ENCODE assay signal across 27 cellular contexts in the genomic region with DNA sequence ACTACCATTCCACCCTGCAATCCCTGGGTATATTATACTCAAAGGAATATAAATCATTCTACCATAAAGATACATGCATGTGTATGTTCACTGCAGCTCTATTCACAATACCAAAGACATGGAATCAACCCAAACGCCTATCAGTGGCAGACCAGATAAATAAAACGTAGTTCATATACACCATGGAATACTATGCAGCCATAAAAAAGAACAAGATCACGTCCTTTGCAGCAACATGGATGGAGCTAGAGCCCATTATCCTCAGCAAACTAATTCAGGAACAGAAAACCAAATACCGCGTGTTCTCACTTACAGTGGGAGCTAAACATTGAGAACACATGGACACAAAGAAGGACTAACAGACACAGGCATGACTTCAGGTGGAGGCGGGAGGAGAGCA.
"Had no signal": no experiment of that assay in that cellular context is flagged by ENCODE, and none has a peak within 500 bp of the region (broad histone marks: within the 10 kb centered on the region; RNA-seq: fewer than 3 reads in every experiment).

No MANE protein-coding gene starts in this region.

- H3K36me3 ChIP-seq: stomach, suprapubic skin, thoracic aorta, thyroid gland, tibial artery, tibial nerve, transverse colon, upper lobe of left lung, upper lobe of right lung, uterus, vagina had no signal

- FAIRE-seq: urothelium cell line had no signal

- ATAC-seq: stimulated activated effector memory CD8-positive, alpha-beta T cell treated with anti-CD3 and anti-CD28 coated beads, Interleukin-12 subunit alpha, Interleukin-12 subunit beta, amount 100 ng/mL, for 72 hours; stimulated activated memory B cell treated with anti-CD40 and anti-IgM and Interleukin-4, amounts not matched to agents 10 μg/mL and 1 μg/mL and 100 μg/mL, for 72 hours; stimulated activated naive B cell treated with anti-CD40 and anti-IgM and Interleukin-4, amounts not matched to agents 10 μg/mL and 1 μg/mL and 100 μg/mL, for 72 hours; stimulated activated naive CD8-positive, alpha-beta T cell treated with anti-CD3 and anti-CD28 coated beads, Interleukin-15, amount 100 ng/mL, for 72 hours; stimulated activated naive CD8-positive, alpha-beta T cell treated with anti-CD3 and anti-CD28 coated beads, Interleukin-15, Interleukin-2, amounts not matched to agents 100 U/mL and 50 U/mL, for 24 hours; upper lobe of right lung had no signal

- H3K27me3 ChIP-seq: testis, thyroid gland had no signal

- H3K9me3 ChIP-seq: suprapubic skin, testis, thyroid gland, tibial artery, transverse colon, upper lobe of right lung, uterus, vagina had no signal

- H3K4me1 ChIP-seq: testis, thyroid gland, transverse colon, upper lobe of right lung, uterus, vagina had no signal

- H3K4me3 ChIP-seq: stomach, suprapubic skin, testis, thoracic aorta, thyroid gland, tibial artery, tibial nerve, transverse colon, upper lobe of left lung, upper lobe of right lung, uterus, vagina had no signal

- DNase-seq: stimulated activated CD4-positive, alpha-beta T cell treated with anti-CD3 and anti-CD28 coated beads, Interleukin-2, amount 100 ng/mL, for 48 hours; stimulated activated CD4-positive, alpha-beta T cell treated with anti-CD3 and anti-CD28 coated beads, Interleukin-4, amount 100 ng/mL, for 1 hour; stimulated activated CD4-positive, alpha-beta T cell treated with anti-CD3 and anti-CD28 coated beads, Interleukin-4, amount 100 ng/mL, for 24 hours; stimulated activated CD4-positive, alpha-beta T cell treated with anti-CD3 and anti-CD28 coated beads, Interleukin-4, amount 100 ng/mL, for 4 hours; stimulated activated CD8-positive, alpha-beta memory T cell treated with anti-CD3 and anti-CD28 coated beads, Interleukin-4, amount 100 ng/mL, for 48 hours; stimulated activated naive B cell treated with anti-CD40 and anti-IgM and Interleukin-4, amounts not matched to agents 10 μg/mL and 1 μg/mL and 100 μg/mL, for 72 hours; stimulated activated naive CD4-positive, alpha-beta T cell; stimulated activated naive CD4-positive, alpha-beta T cell treated with Interleukin-2 at 50 U/mL for 16 hours; stimulated activated naive CD8-positive, alpha-beta T cell treated with anti-CD3 and anti-CD28 coated beads, Interleukin-15, amount 100 ng/mL, for 72 hours; stimulated activated naive CD8-positive, alpha-beta T cell treated with anti-CD3 and anti-CD28 coated beads, Interleukin-15, Interleukin-2, amounts not matched to agents 100 U/mL and 50 U/mL, for 24 hours; stomach; substantia nigra; testis; thyroid gland; tibial artery; transverse colon; trophoblast cell; upper lobe of left lung; uterus had no signal

- H3K27ac ChIP-seq: stomach, suprapubic skin, testis, thoracic aorta, thyroid gland, tibial artery, tibial nerve, transverse colon, upper lobe of left lung, upper lobe of right lung, uterus, vagina had no signal
